In the genomic region with DNA sequence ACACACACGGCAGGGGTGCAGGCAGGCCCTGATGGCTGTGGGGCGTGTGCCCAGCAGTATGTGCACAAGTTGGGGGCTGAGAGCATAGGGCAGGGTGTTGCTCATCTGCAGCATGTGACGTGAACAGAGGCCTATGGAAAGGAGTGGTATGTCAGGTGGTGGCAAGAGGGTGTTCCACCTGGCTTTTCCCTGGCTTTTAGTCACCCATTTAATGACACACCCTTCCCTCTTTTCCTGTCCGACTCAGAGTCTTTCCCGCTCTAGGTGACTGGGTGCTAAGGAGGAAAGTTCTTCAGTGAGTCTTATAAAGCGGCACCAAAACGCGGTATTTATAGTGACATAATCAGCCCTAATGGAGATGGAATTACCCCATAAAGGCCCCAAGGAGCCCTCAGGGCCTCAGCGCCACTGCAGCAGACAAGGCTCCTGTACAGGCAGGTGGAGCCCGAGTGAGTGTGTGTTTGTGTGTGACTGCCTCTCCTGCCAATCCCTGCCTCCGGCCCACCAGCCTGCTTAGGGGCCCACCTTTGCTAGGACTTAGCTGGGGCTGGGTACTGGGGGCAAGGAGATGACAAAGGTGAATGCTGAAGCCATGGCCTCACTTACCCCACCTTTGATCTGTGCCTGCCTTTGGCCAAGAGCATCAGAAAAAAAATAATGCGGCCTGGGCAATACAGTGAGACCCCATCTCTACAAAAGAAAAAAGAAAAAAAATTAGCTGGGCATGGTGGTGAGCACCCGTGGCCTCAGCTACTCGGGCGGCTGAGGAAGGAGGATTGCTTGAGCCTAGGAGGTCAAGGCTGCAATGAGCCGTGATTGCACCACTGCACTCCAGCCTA, we compare ENCODE assay signal across 15 cellular contexts. TPM values are rescaled to one million over a fixed set of nuclear protein-coding genes. Genes with fewer than 3 reads are reported as not detected.
DNase-seq lines count a peak whose midpoint lies in the region; ATAC-seq, FAIRE-seq and TF ChIP-seq lines count a peak whose summit lies in the region.
"Had no signal": no experiment of that assay in that cellular context is flagged by ENCODE, and none has a peak within 500 bp of the region (broad histone marks: within the 10 kb centered on the region; RNA-seq: fewer than 3 reads in every experiment).

No MANE protein-coding gene starts in this region.

- H3K4me1 ChIP-seq in A549 = peaks cover 53% of the 10 kb centered on the region
- H3K4me1 ChIP-seq in K562 (replicated peaks in 1 of 2; ENCODE audit: control insufficient read depth in 2 of 2, insufficient read depth in 2 of 2, low read length in 2 of 2) = peaks cover 19 to 43% of the 10 kb centered on the region in 2 experiments
- peaks cover 43% of the 10 kb centered on the region for H3K4me1 ChIP-seq in mucosa of stomach (ENCODE audit: control insufficient read depth, insufficient read depth, low read length)
- peaks cover 28% of the 10 kb centered on the region for H3K4me1 ChIP-seq in A673 (ENCODE audit: insufficient read depth, low read length, poor library complexity, severe bottlenecking)

- WGBS in A549 (ENCODE audit: missing lambda C conversion rate) = 72% methylated on average over 15 of the region's 16 CpGs
- 72% methylated on average over 16 of the region's 16 CpGs for WGBS in K562 (ENCODE audit: insufficient coverage, low coverage, missing lambda C conversion rate)

- TF ChIP-seq EP300 in A549 (IDR thresholded peaks at IDR 0.05) (no peak), K562 (IDR thresholded peaks at IDR 0.05; ENCODE audit: low read length) (no peak)

- H2AFZ ChIP-seq in K562 (ENCODE audit: low read depth, low read length) = no peak overlapping the region

- H3K27ac ChIP-seq in A549 = peak overlapping the region in 1 of 2 experiments; percentile 75; a peak in 3 of 6 replicates
- H3K27ac ChIP-seq in K562 (ENCODE audit: extremely low read depth, low read depth, low read length) = no peak overlapping the region
- no peak overlapping the region for H3K27ac ChIP-seq in A673 (ENCODE audit: low read depth, low read length, poor library complexity, severe bottlenecking)
- H3K27ac ChIP-seq: thyroid gland had no signal

- H3K27me3 ChIP-seq in K562 (ENCODE audit: control insufficient read depth in 2 of 2, insufficient read depth in 2 of 2, low read length in 2 of 2) = no peaks in the 10 kb centered on the region
- no peaks in the 10 kb centered on the region for H3K27me3 ChIP-seq in mucosa of stomach (ENCODE audit: control insufficient read depth, insufficient read depth, low read length)
- H3K27me3 ChIP-seq in A673 (replicated peaks; ENCODE audit: insufficient read depth, low read depth, low read length, poor library complexity) = no peaks in the 10 kb centered on the region
- H3K27me3 ChIP-seq: thyroid gland had no signal

- DNase-seq in A549 (ENCODE audit: low read depth in 1 of 2, low spot score in 1 of 2) = no peak
- peak; percentile 59 for DNase-seq in HT-29 (ENCODE audit: low spot score)
- DNase-seq in K562 (ENCODE audit: extremely low read depth in 1 of 4, low spot score in 3 of 4) = no peak
- DNase-seq in A673 (ENCODE audit: low spot score) = no peak
- no peak for DNase-seq in activated T-cell treated with anti-CD3 and anti-CD28 coated beads, Interleukin-2, amount 50 U/mL, for 1 hour
- DNase-seq in 8988T = no peak
- no peak for DNase-seq in NCI-H146 treated with DMSO at 0.1 percent for 48 hours (lab: John Stamatoyannopoulos, UW; ENCODE audit: unreplicated experiment)
- DNase-seq: activated CD8-positive, alpha-beta memory T cell treated with anti-CD3 and anti-CD28 coated beads, Interleukin-2, amount 10 ng/mL, durations not matched to agents 7 days and 5 days; erythroblast; Karpas-422; left ventricle myocardium superior; NCI-H187 treated with DMSO at 0.1 percent for 48 hours; SHP77 treated with DMSO at 0.1 percent for 48 hours had no signal

- H3K9me1 ChIP-seq in K562 (ENCODE audit: control insufficient read depth, insufficient read depth, low read length) = no peaks in the 10 kb centered on the region

- no peaks in the 10 kb centered on the region for H4K20me1 ChIP-seq in K562 (replicated peaks; ENCODE audit: control insufficient read depth, insufficient read depth, low read length)

- H3K9me3 ChIP-seq in A549 = no peaks in the 10 kb centered on the region
- H3K9me3 ChIP-seq in K562 (replicated peaks; ENCODE audit: control insufficient read depth, insufficient read depth, low read depth, low read length) = no peaks in the 10 kb centered on the region
- no peaks in the 10 kb centered on the region for H3K9me3 ChIP-seq in mucosa of stomach (ENCODE audit: control insufficient read depth, low read length)
- H3K9me3 ChIP-seq in A673 (ENCODE audit: low read depth, low read length, poor library complexity, severe bottlenecking) = no peaks in the 10 kb centered on the region
- H3K9me3 ChIP-seq: thyroid gland had no signal

- in situ Hi-C loops in K562 (cut with MboI) = no loop called here

- POLR2A ChIA-PET in A549 (lab: Yijun Ruan, JAX) (no interaction called here), K562 (lab: Yijun Ruan, JAX) (no interaction called here), A673 (lab: Charles Lee; ENCODE audit: low non-redundant PET) (no interaction called here)

- no peaks in the 10 kb centered on the region for H3K36me3 ChIP-seq in K562 (ENCODE audit: control insufficient read depth, insufficient read depth, low read length)
- no peaks in the 10 kb centered on the region for H3K36me3 ChIP-seq in mucosa of stomach (ENCODE audit: control insufficient read depth, insufficient read depth, low read length)
- H3K36me3 ChIP-seq in A673 (ENCODE audit: insufficient read depth, low read length, poor library complexity, severe bottlenecking) = no peaks in the 10 kb centered on the region
- H3K36me3 ChIP-seq: thyroid gland had no signal

- CTCF ChIA-PET in A549 (lab: Yijun Ruan, JAX) = interaction anchor here (1.0 to 16.2 kb wide), 2 partner anchors 80 to 81 kb away, joined by 4 to 222 read pairs; a partner anchor contains a TSS
- CTCF ChIA-PET in K562 (lab: Yijun Ruan, JAX; ENCODE audit: low intra/inter-chr PET ratio) = no interaction called here
- CTCF ChIA-PET in A673 (lab: Charles Lee) = no interaction called here

- ATAC-seq in A549 (0 out of 6 replicates have a peak, but pooled peaks of 1 of the 2 experiments have one; percentile 4), K562 (no peak)
- ATAC-seq: activated CD8-positive, alpha-beta memory T cell treated with anti-CD3 and anti-CD28 coated beads, Interleukin-2, amount 10 ng/mL, durations not matched to agents 7 days and 5 days; left ventricle myocardium superior had no signal

- FAIRE-seq in A549 (lab: Jason Lieb, UNC) (no peak), K562 (lab: Jason Lieb, UNC) (no peak)

- intact Hi-C loops in K562 (cut with micrococcal nuclease) = no loop called here
- intact Hi-C loops in A673 (cut with micrococcal nuclease; ENCODE audit: unreplicated experiment) = no loop called here

- TF ChIP-seq RAD21 in A549 (conservative IDR thresholded peaks at IDR 0.05 in 1 of 2, IDR thresholded peaks at IDR 0.05 in 1 of 2) = no peak
- no peak for TF ChIP-seq RAD21 in K562 (CRISPR knock-in tag; conservative IDR thresholded peaks at IDR 0.05 in 1 of 2, IDR thresholded peaks at IDR 0.05 in 1 of 2)

- H3K79me2 ChIP-seq in K562 (ENCODE audit: control insufficient read depth, insufficient read depth, low read length) = no peaks in the 10 kb centered on the region

- H3K4me3 ChIP-seq in A549 = no peak overlapping the region
- H3K4me3 ChIP-seq in K562 = no peak overlapping the region
- H3K4me3 ChIP-seq in mucosa of stomach (ENCODE audit: low read length) = no peak overlapping the region
- H3K4me3 ChIP-seq in A673 (ENCODE audit: low read depth, low read length, poor library complexity, severe bottlenecking) = no peak overlapping the region
- H3K4me3 ChIP-seq: thyroid gland had no signal

- BruUV-seq in K562 (replicated peaks; lab: Mats Ljungman, UMichigan) (no TSS peak), A673 (replicated peaks; lab: Mats Ljungman, UMichigan) (no TSS peak)

- H3K9ac ChIP-seq in K562 (ENCODE audit: insufficient read depth in 1 of 2, low read depth in 2 of 2, low read length in 2 of 2) (no peak overlapping the region), mucosa of stomach (ENCODE audit: low read length) (peak overlapping the region; percentile 27)

- H3K4me2 ChIP-seq in A549 (no peak overlapping the region), K562 (ENCODE audit: insufficient read depth, low read length) (no peak overlapping the region)

- TF ChIP-seq POLR2A in A549 (IDR thresholded peaks at IDR 0.05; ENCODE audit: low read length) (no peak), K562 (conservative IDR thresholded peaks at IDR 0.05) (no peak)

- no peak for TF ChIP-seq CTCF in A549 (IDR thresholded peaks at IDR 0.05)
- TF ChIP-seq CTCF in K562 (IDR thresholded peaks at IDR 0.05 in 2 of 3, conservative IDR thresholded peaks at IDR 0.05 in 1 of 3; ENCODE audit: insufficient read depth in 2 of 3, low read depth in 1 of 3, low read length in 3 of 3) = no peak
- no peak for TF ChIP-seq CTCF in A673 (conservative IDR thresholded peaks at IDR 0.05; ENCODE audit: low read depth, low read length)

RNA-seq across cellular contexts. Expression of a gene that starts 3.3 kb away (rescaled TPM):
- polyA plus RNA-seq in A549 (2011; rRNA removed) (55.0 and 59.3 TPM in 2 replicates), A549 (2017; fragmentation: RNase III; extraction: RNeasy Plus Mini Kit Qiagen cat#74134 plus additional on column Dnase treatment) (87.1 to 93.8 TPM (median 93.2 TPM) in 3 replicates), K562 (2011; rRNA removed) (0.16 and 0.17 TPM in 2 replicates), K562 (2014; fragmentation: Illumina TruSeq; extraction: Trizol) (0.07 and 0.12 TPM in 2 replicates), K562 (2014; fragmentation: Nextera tagmentation; extraction: Ambion mirVana) (not detected), K562 (2014; rRNA removed) (0.05 TPM in 2 replicates)
- 112 and 122 TPM in 2 replicates for polyA plus RNA-seq in A549 (2012; cell fraction: cytosol; rRNA removed)
- polyA plus RNA-seq in A549 (2012; cell fraction: nucleus; rRNA removed) = 317 and 462 TPM in 2 replicates
- 99.4 and 100.0 TPM in 2 replicates for polyA minus RNA-seq in A549 (2011; rRNA and poly(A)+ RNA removed)
- 302 and 331 TPM in 2 replicates for total RNA-seq in HT-29 (2014; rRNA removed; shearing (Covaris generic))
- total RNA-seq in K562 (2011; cell fraction: chromatin; rRNA removed; ENCODE audit: low replicate concordance) = 0.55 and 1.5 TPM in 2 replicates
- total RNA-seq in K562 (2011; cell fraction: nucleolus; rRNA removed) = 0.79 and 1.2 TPM in 2 replicates
- 0.15 and 0.23 TPM in 2 replicates for total RNA-seq in K562 (2011; cell fraction: nucleoplasm; rRNA removed)
- total RNA-seq in K562 (2014; rRNA removed) (not detected in 2 replicates), K562 (2014; rRNA removed; fragmentation: Illumina TruSeq; extraction: Trizol) (0.04 and 0.06 TPM in 2 replicates), K562 (2015; rRNA removed; fragmentation: Illumina TruSeq; extraction: Trizol) (not detected in 2 replicates), K562 (2021) (0.36 and 0.40 TPM in 2 replicates), A673 (2021) (70.5 and 91.6 TPM in 2 replicates)
- 0.09 and 0.70 TPM in 2 replicates for polyA plus RNA-seq in K562 (2011; cell fraction: cytosol; rRNA removed)
- 0.24 and 0.92 TPM in 2 replicates for polyA plus RNA-seq in K562 (2011; cell fraction: nucleus; rRNA removed)
- polyA plus RNA-seq in K562 (2012) = 0.07 and 0.09 TPM in 2 replicates
- 0.15 and 0.28 TPM in 2 replicates for polyA minus RNA-seq in K562 (2011; rRNA and poly(A)+ RNA removed)
- 1.7 and 2.2 TPM in 2 replicates for polyA minus RNA-seq in K562 (2011; cell fraction: cytosol; rRNA and poly(A)+ RNA removed)
- 0.33 and 0.81 TPM in 2 replicates for polyA minus RNA-seq in K562 (2011; cell fraction: nucleus; rRNA and poly(A)+ RNA removed)
- total RNA-seq: activated CD8-positive, alpha-beta memory T cell treated with anti-CD3 and anti-CD28 coated beads, Interleukin-2, amount 10 ng/mL, durations not matched to agents 7 days and 5 days had no signal

RNA-seq across cellular contexts. Expression of a gene that starts 53.2 kb away (rescaled TPM):
- polyA plus RNA-seq in A549 (2011; rRNA removed) (6.1 and 6.7 TPM in 2 replicates), A549 (2017; fragmentation: RNase III; extraction: RNeasy Plus Mini Kit Qiagen cat#74134 plus additional on column Dnase treatment) (7.6 to 9.5 TPM (median 9.2 TPM) in 3 replicates), K562 (2011; rRNA removed) (21.0 and 33.1 TPM in 2 replicates), K562 (2014; fragmentation: Illumina TruSeq; extraction: Trizol) (4.4 and 10.8 TPM in 2 replicates), K562 (2014; fragmentation: Nextera tagmentation; extraction: Ambion mirVana) (1 to 10 TPM in 1 of 2 experiments, under 1 TPM in 1; 0.73 to 1.1 TPM), K562 (2014; rRNA removed) (14.8 and 17.1 TPM in 2 replicates)
- 9.2 and 11.2 TPM in 2 replicates for polyA plus RNA-seq in A549 (2012; cell fraction: cytosol; rRNA removed)
- 25.8 and 26.3 TPM in 2 replicates for polyA plus RNA-seq in A549 (2012; cell fraction: nucleus; rRNA removed)
- 3.2 and 4.2 TPM in 2 replicates for polyA minus RNA-seq in A549 (2011; rRNA and poly(A)+ RNA removed)
- 15.8 and 15.9 TPM in 2 replicates for total RNA-seq in HT-29 (2014; rRNA removed; shearing (Covaris generic))
- 15.4 and 51.0 TPM in 2 replicates for total RNA-seq in K562 (2011; cell fraction: chromatin; rRNA removed; ENCODE audit: low replicate concordance)
- 25.4 and 38.4 TPM in 2 replicates for total RNA-seq in K562 (2011; cell fraction: nucleolus; rRNA removed)
- total RNA-seq in K562 (2011; cell fraction: nucleoplasm; rRNA removed) = 20.2 and 22.1 TPM in 2 replicates
- total RNA-seq in K562 (2014; rRNA removed) (6.3 and 7.0 TPM in 2 replicates), K562 (2014; rRNA removed; fragmentation: Illumina TruSeq; extraction: Trizol) (2.7 and 4.3 TPM in 2 replicates), K562 (2015; rRNA removed; fragmentation: Illumina TruSeq; extraction: Trizol) (5.2 and 6.0 TPM in 2 replicates), K562 (2021) (11.2 and 15.1 TPM in 2 replicates), A673 (2021) (5.2 and 5.8 TPM in 2 replicates)
- polyA plus RNA-seq in K562 (2011; cell fraction: cytosol; rRNA removed) = 31.5 and 39.3 TPM in 2 replicates
- 84.8 and 93.8 TPM in 2 replicates for polyA plus RNA-seq in K562 (2011; cell fraction: nucleus; rRNA removed)
- polyA plus RNA-seq in K562 (2012) = 14.3 and 15.2 TPM in 2 replicates
- polyA minus RNA-seq in K562 (2011; rRNA and poly(A)+ RNA removed) = 7.3 and 9.1 TPM in 2 replicates
- 9.3 and 17.2 TPM in 2 replicates for polyA minus RNA-seq in K562 (2011; cell fraction: cytosol; rRNA and poly(A)+ RNA removed)
- 17.2 and 21.5 TPM in 2 replicates for polyA minus RNA-seq in K562 (2011; cell fraction: nucleus; rRNA and poly(A)+ RNA removed)

Comparison
In these comparisons a context has a peak if more than half of its experiments do, and no peak if none do; other contexts are left out.
1. RNA of a gene that starts 3.3 kb away (total RNA-seq): 302 to 331 TPM in HT-29 and 70.5 to 91.6 TPM in A673; 0.04 to 1.5 TPM in K562; every median in the first group is over 10 times any median in the second.